20 cellular contexts compared by ENCODE assay signal in genomic region chr6:83868639-83869038, GRCh38. TPM values are rescaled to one million over a fixed set of nuclear protein-coding genes. Genes with fewer than 3 reads are reported as not detected.
A peak's percentile ranks its signal among the peaks of the same experiment; 100 is the strongest.
DNase-seq lines count a peak whose midpoint lies in the region; ATAC-seq and TF ChIP-seq lines count a peak whose summit lies in the region.
"Had no signal": no experiment of that assay in that cellular context is flagged by ENCODE, and none has a peak within 500 bp of the region (broad histone marks: within the 10 kb centered on the region; RNA-seq: fewer than 3 reads in every experiment).

No MANE protein-coding gene starts in this region.

- no peaks in the 10 kb centered on the region for H3K36me3 ChIP-seq in breast epithelium
- peaks cover 6% of the 10 kb centered on the region for H3K36me3 ChIP-seq in Panc1 (ENCODE audit: control insufficient read depth, insufficient read depth, low read length)

- peaks cover 17% of the 10 kb centered on the region for H3K4me1 Mint-ChIP-seq in MCF 10A (ENCODE audit: insufficient read depth, unreplicated experiment)
- peaks cover 19% of the 10 kb centered on the region for H3K4me1 Mint-ChIP-seq in stimulated activated memory B cell treated with anti-CD40 and anti-IgM and Interleukin-4, amounts not matched to agents 10 μg/mL and 1 μg/mL and 100 μg/mL, for 72 hours

- H3K9me3 ChIP-seq in breast epithelium (peaks cover 0 to 12% of the 10 kb centered on the region in 2 donors), Panc1 (ENCODE audit: control insufficient read depth, insufficient read depth, low read depth, low read length) (no peaks in the 10 kb centered on the region)
- H3K9me3 ChIP-seq: mucosa of descending colon had no signal

- in situ Hi-C loops in Panc1 (cut with HindIII; ENCODE audit: low pct_unique_long_range_greater_than_20kb, low sequenced_read_pairs), result no loop called here

- H3K36me3 Mint-ChIP-seq in MCF 10A (ENCODE audit: insufficient read depth, unreplicated experiment), result peaks cover 11% of the 10 kb centered on the region
- H3K36me3 Mint-ChIP-seq in stimulated activated memory B cell treated with anti-CD40 and anti-IgM and Interleukin-4, amounts not matched to agents 10 μg/mL and 1 μg/mL and 100 μg/mL, for 72 hours, result peaks cover 79% of the 10 kb centered on the region

- H3K27me3 Mint-ChIP-seq in MCF 10A (ENCODE audit: insufficient read depth, unreplicated experiment), result no peaks in the 10 kb centered on the region
- H3K27me3 Mint-ChIP-seq in stimulated activated memory B cell treated with anti-CD40 and anti-IgM and Interleukin-4, amounts not matched to agents 10 μg/mL and 1 μg/mL and 100 μg/mL, for 72 hours, result no peaks in the 10 kb centered on the region

- BruUV-seq in MCF 10A (replicated peaks; lab: Mats Ljungman, UMichigan) (no TSS peak), Panc1 (replicated peaks; lab: Mats Ljungman, UMichigan) (no TSS peak)

- H3K4me3 ChIP-seq in breast epithelium, result no peak overlapping the region
- no peak overlapping the region for H3K4me3 ChIP-seq in Panc1 (ENCODE audit: low read depth in 2 of 2, low read length in 2 of 2)
- H3K4me3 ChIP-seq: mucosa of descending colon had no signal

- TF ChIP-seq CTCF in MCF 10A (IDR thresholded peaks at IDR 0.05; ENCODE audit: unreplicated experiment) (no peak), breast epithelium (IDR thresholded peaks at IDR 0.05) (no peak), Panc1 (IDR thresholded peaks at IDR 0.05) (no peak)

- POLR2A ChIA-PET in MCF 10A (lab: Yijun Ruan, JAX) (interaction anchor here (1.2 to 2.7 kb wide), 3 partner anchors 9 to 358 kb away, joined by 3 to 15 read pairs (median 6); partner anchors contain the start of gene CYB5R4), Panc1 (lab: Charles Lee) (no interaction called here)

- no peaks in the 10 kb centered on the region for H3K27me3 ChIP-seq in breast epithelium
- H3K27me3 ChIP-seq in Panc1 (ENCODE audit: control insufficient read depth, insufficient read depth, low read length), result no peaks in the 10 kb centered on the region

- no peaks in the 10 kb centered on the region for H3K9me3 Mint-ChIP-seq in MCF 10A (ENCODE audit: unreplicated experiment)
- peaks cover 7% of the 10 kb centered on the region for H3K9me3 Mint-ChIP-seq in stimulated activated memory B cell treated with anti-CD40 and anti-IgM and Interleukin-4, amounts not matched to agents 10 μg/mL and 1 μg/mL and 100 μg/mL, for 72 hours

- peak; percentile 62 for DNase-seq in MCF 10A (ENCODE audit: unreplicated experiment)
- no peak for DNase-seq in breast epithelium (ENCODE audit: low spot score in 2 of 2)
- DNase-seq in Panc1 (ENCODE audit: low read depth, low spot score), result no peak
- DNase-seq in fibroblast of gingiva (ENCODE audit: low read depth), result peak; percentile 67
- no peak for DNase-seq in DMS153 (lab: John Stamatoyannopoulos, UW)
- DNase-seq: activated CD4-positive, alpha-beta T cell treated with anti-CD3 and anti-CD28 coated beads for 48 hours; AML-193; caudate nucleus; DND-41; erythroblast; H7; mucosa of descending colon; NCI-H146; stimulated activated CD4-positive, alpha-beta T cell treated with anti-CD3 and anti-CD28 coated beads, Interleukin-1b, Interleukin-23, amount 100 ng/mL, for 48 hours had no signal

- H3K4me1 ChIP-seq in breast epithelium (no peaks in the 10 kb centered on the region), Panc1 (ENCODE audit: control insufficient read depth, insufficient read depth, low read length) (peaks cover 6% of the 10 kb centered on the region; the same call in 1 of the 2 replicates)

- H3K27ac Mint-ChIP-seq in MCF 10A (ENCODE audit: low read depth, unreplicated experiment), result peak overlapping the region; percentile 94
- H3K27ac Mint-ChIP-seq in stimulated activated memory B cell treated with anti-CD40 and anti-IgM and Interleukin-4, amounts not matched to agents 10 μg/mL and 1 μg/mL and 100 μg/mL, for 72 hours, result no peak overlapping the region
- H3K27ac Mint-ChIP-seq: activated T-helper 2 cell treated with anti-CD3 and anti-CD28 coated beads, Interferon-gamma antibody, Interleukin-2, Interleukin-4, amounts not matched to agents 10 μg/mL and 5 μg/mL and 100 μg/mL, durations not matched to agents 14 hours and 24 hours and 36 hours; T-helper 1 cell treated with Interleukin-12 subunit alpha and Interleukin-12 subunit beta and Interleukin-4 antibody, amounts not matched to agents 30 μg/mL and 1 μg/mL, for 36 hours had no signal

- CTCF ChIA-PET in MCF 10A (lab: Yijun Ruan, JAX) (no interaction called here), Panc1 (lab: Charles Lee) (no interaction called here)

- no peak overlapping the region for H3K27ac ChIP-seq in breast epithelium
- peak overlapping the region; percentile 76; the same call in 1 of the 2 replicates for H3K27ac ChIP-seq in Panc1 (ENCODE audit: low read length)

- TF ChIP-seq POLR2A in breast epithelium (IDR thresholded peaks at IDR 0.05), result no peak

- intact Hi-C loops in MCF 10A (cut with micrococcal nuclease) (no loop called here), breast epithelium (cut with DNase I; ENCODE audit: low total_unique reads) (no loop called here), Panc1 (cut with micrococcal nuclease; ENCODE audit: unreplicated experiment) (no loop called here)

- ATAC-seq in Panc1, result no peak
- no peak for ATAC-seq in stimulated activated memory B cell treated with anti-CD40 and anti-IgM and Interleukin-4, amounts not matched to agents 10 μg/mL and 1 μg/mL and 100 μg/mL, for 72 hours
- no peak for ATAC-seq in HG02678 (IDR thresholded peaks at IDR 0.05; ENCODE audit: unreplicated experiment)
- ATAC-seq in HG03571 (IDR thresholded peaks at IDR 0.05; ENCODE audit: unreplicated experiment), result no peak
- ATAC-seq: mucosa of descending colon had no signal

- no peak overlapping the region for H3K4me3 Mint-ChIP-seq in MCF 10A (ENCODE audit: unreplicated experiment)
- no peak overlapping the region for H3K4me3 Mint-ChIP-seq in stimulated activated memory B cell treated with anti-CD40 and anti-IgM and Interleukin-4, amounts not matched to agents 10 μg/mL and 1 μg/mL and 100 μg/mL, for 72 hours
- H3K4me3 Mint-ChIP-seq: T-helper 1 cell treated with Interleukin-12 subunit alpha and Interleukin-12 subunit beta and Interleukin-4 antibody, amounts not matched to agents 30 μg/mL and 1 μg/mL, for 36 hours had no signal

RNA-seq across cellular contexts. Expression of gene CYB5R4, which starts 9.2 kb away (rescaled TPM):
- 18.9 and 22.2 TPM in 2 replicates for total RNA-seq in MCF 10A (2022)
- total RNA-seq in breast epithelium, result 10 to 100 TPM in 1 of 3 donors, 1 to 10 TPM in 2; 7.2 to 11.1 (median 7.8) TPM
- total RNA-seq in Panc1 (2021; ENCODE audit: unreplicated experiment), result 31.7 TPM
- 12.4 TPM for polyA plus RNA-seq in Panc1 (2012; ENCODE audit: insufficient read length)

RNA-seq across cellular contexts. Expression of gene RIPPLY2, which starts 15.5 kb away (rescaled TPM):
- total RNA-seq in MCF 10A (2022) (not detected in 2 replicates), breast epithelium (not detected), Panc1 (2021; ENCODE audit: unreplicated experiment) (6.5 TPM)
- polyA plus RNA-seq in Panc1 (2012; ENCODE audit: insufficient read length), result 7.8 TPM
- total RNA-seq: activated T-helper 2 cell treated with anti-CD3 and anti-CD28 coated beads, Interferon-gamma antibody, Interleukin-2, Interleukin-4, amounts not matched to agents 10 μg/mL and 5 μg/mL and 100 μg/mL, durations not matched to agents 14 hours and 24 hours and 36 hours; posterior vena cava had no signal

Comparison
In these comparisons a context has a peak if more than half of its experiments do, and no peak if none do; other contexts are left out.
1. DNase-seq: peak in MCF 10A (single experiment) and fibroblast of gingiva (single experiment); none in breast epithelium (0 of 2), Panc1 (single experiment) and DMS153 (single experiment).